8 cellular contexts compared by ENCODE assay signal in the genomic region with DNA sequence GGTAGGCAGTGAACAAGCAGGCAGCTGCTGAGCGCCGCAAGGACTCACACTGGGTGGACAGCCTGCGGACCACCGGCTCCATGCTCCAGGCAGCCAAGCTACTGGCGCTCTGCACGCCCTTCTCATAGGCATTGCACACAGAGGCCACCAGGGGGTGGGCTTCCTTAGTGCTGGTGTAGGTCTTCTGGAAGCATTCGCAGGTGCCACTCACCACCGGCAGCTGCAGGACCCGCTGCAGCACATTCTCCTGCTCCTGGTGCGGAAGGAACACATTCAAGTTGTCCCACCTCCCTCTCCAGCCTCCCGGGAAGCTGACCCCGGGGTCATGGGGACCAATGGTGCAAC. TPM values are rescaled to one million over a fixed set of nuclear protein-coding genes. Genes with fewer than 3 reads are reported as not detected.
DNase-seq lines count a peak whose midpoint lies in the region; ATAC-seq and TF ChIP-seq lines count a peak whose summit lies in the region.

No MANE protein-coding gene starts in this region.

- in situ Hi-C loops in ACHN (cut with HindIII; ENCODE audit: low pct_ligation_motif_present, low pct_unique_long_range_greater_than_20kb, low sequenced_read_pairs), result no loop called here

- H3K9me3 ChIP-seq in RWPE2 (ENCODE audit: severe bottlenecking), result no peaks in the 10 kb centered on the region
- no peaks in the 10 kb centered on the region for H3K9me3 ChIP-seq in right atrium auricular region

- H3K27ac ChIP-seq in RWPE2 (ENCODE audit: poor library complexity, severe bottlenecking) (no peak overlapping the region), right atrium auricular region (no peak overlapping the region)

- DNase-seq in ACHN (peak; percentile 31), GM12865 (ENCODE audit: low read depth) (peak; percentile 50), RWPE2 (ENCODE audit: low spot score) (no peak), right atrium auricular region (ENCODE audit: low spot score) (peak; percentile 30), NCI-H2196 treated with DMSO at 0.1 percent for 48 hours (lab: John Stamatoyannopoulos, UW; ENCODE audit: unreplicated experiment) (no peak), GDM1 (lab: John Stamatoyannopoulos, UW) (no peak), foreskin melanocyte (no peak)

- no peaks in the 10 kb centered on the region for H3K27me3 ChIP-seq in RWPE2 (ENCODE audit: insufficient read depth, poor library complexity, severe bottlenecking)
- no peaks in the 10 kb centered on the region for H3K27me3 ChIP-seq in right atrium auricular region

- H3K36me3 ChIP-seq in RWPE2 (ENCODE audit: low read depth) (no peaks in the 10 kb centered on the region), right atrium auricular region (no peaks in the 10 kb centered on the region)

- H3K4me1 ChIP-seq in RWPE2 (ENCODE audit: insufficient read depth, poor library complexity, severe bottlenecking) (no peaks in the 10 kb centered on the region), right atrium auricular region (peaks cover 0 to 6% of the 10 kb centered on the region in 2 donors)

- ATAC-seq in RWPE2 (ENCODE audit: low read depth) (no peak), HG03280 (IDR thresholded peaks at IDR 0.05; ENCODE audit: unreplicated experiment) (no peak)

- TF ChIP-seq CTCF in GM12865 (IDR thresholded peaks at IDR 0.05; ENCODE audit: insufficient read depth, low read depth, low read length, missing control alignments) (peak; percentile 64), RWPE2 (IDR thresholded peaks at IDR 0.05; ENCODE audit: poor library complexity, severe bottlenecking) (peak; percentile 26), right atrium auricular region (IDR thresholded peaks at IDR 0.05) (peak in 1 of 2 donors; percentile 31)

- H3K4me3 ChIP-seq in GM12865 (ENCODE audit: low read depth, low read length) (no peak overlapping the region), RWPE2 (ENCODE audit: severe bottlenecking) (no peak overlapping the region), right atrium auricular region (no peak overlapping the region)

RNA-seq across cellular contexts. Expression of gene PLIN1, which starts 6.0 kb away (rescaled TPM):
- 10 to 100 TPM in 1 of 2 donors, 1 to 10 TPM in 1; 3.6 to 22.6 TPM for total RNA-seq in right atrium auricular region

RNA-seq across cellular contexts. Expression of gene PEX11A, which starts 17.4 kb away (rescaled TPM):
- total RNA-seq in right atrium auricular region, result 10 to 100 TPM; 11.6 to 14.8 TPM

RNA-seq across cellular contexts. Expression of gene WDR93, which starts 17.5 kb away (rescaled TPM):
- under 1 TPM in 1 of 2 donors, not detected in 1; 0.20 TPM for total RNA-seq in right atrium auricular region

RNA-seq across cellular contexts. Expression of gene KIF7, which starts 17.9 kb away (rescaled TPM):
- total RNA-seq in right atrium auricular region, result 1 to 10 TPM; 2.9 to 7.6 TPM

Comparison
In these comparisons a context has a peak if more than half of its experiments do, and no peak if none do; other contexts are left out.
1. DNase-seq: peak in ACHN (single experiment), GM12865 (single experiment) and right atrium auricular region (single experiment); none in RWPE2 (single experiment), NCI-H2196 treated with DMSO at 0.1 percent for 48 hours (single experiment), GDM1 (single experiment) and foreskin melanocyte (single experiment).